ENCODE assay signal across 8 cellular contexts in the genomic region with DNA sequence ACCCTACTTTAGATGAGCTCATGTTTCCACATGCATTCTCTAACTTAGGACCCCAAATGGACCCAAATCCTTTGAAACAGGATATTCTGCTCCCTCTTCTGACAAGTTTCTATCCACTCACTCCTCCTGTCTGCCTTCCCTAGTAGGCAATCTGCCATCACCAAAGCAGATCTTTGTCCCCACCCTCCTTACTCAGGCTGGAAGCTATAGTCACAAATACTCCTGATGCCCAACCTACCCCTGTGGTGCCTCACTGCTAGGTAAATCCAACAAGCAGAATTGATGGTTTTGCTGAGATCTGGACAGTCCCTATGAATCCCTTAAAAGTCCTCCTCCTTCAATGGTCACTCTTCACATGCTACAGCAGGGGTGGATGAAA. TPM values are rescaled to one million over a fixed set of nuclear protein-coding genes. Genes with fewer than 3 reads are reported as not detected.
DNase-seq lines count a peak whose midpoint lies in the region; ATAC-seq, FAIRE-seq and TF ChIP-seq lines count a peak whose summit lies in the region.

No MANE protein-coding gene starts in this region.

- H3K4me1 ChIP-seq in SJSA1 (replicated peaks): peaks cover 50% of the 10 kb centered on the region

- peak; percentile 60 for FAIRE-seq in GM12891 (lab: Jason Lieb, UNC)

- no peak overlapping the region for H3K4me3 ChIP-seq in SJSA1
- peak overlapping the region; percentile 4 for H3K4me3 ChIP-seq in retinal pigment epithelial cell (ENCODE audit: low read length)

- intact Hi-C loops in posterior cingulate gyrus (cut with DNase I): no loop called here

- no peaks in the 10 kb centered on the region for H3K27me3 ChIP-seq in SJSA1 (replicated peaks)

- no peak for DNase-seq in GM12891 (ENCODE audit: insufficient read length, low spot score)
- DNase-seq in SJSA1 (ENCODE audit: low read depth in 1 of 2, low spot score in 2 of 2): no peak
- DNase-seq in fibroblast of the conjunctiva (ENCODE audit: low read depth): peak; percentile 28
- DNase-seq in retinal pigment epithelial cell (ENCODE audit: low read depth): no peak
- no peak for DNase-seq in posterior cingulate gyrus
- no peak for DNase-seq in mucosa of gallbladder (ENCODE audit: low spot score)

- H3K27ac ChIP-seq in SJSA1: peak overlapping the region; percentile 28

- H3K9me3 ChIP-seq in SJSA1 (replicated peaks): no peaks in the 10 kb centered on the region

- H3K36me3 ChIP-seq in SJSA1: peaks cover 19% of the 10 kb centered on the region

- no peak for TF ChIP-seq CTCF in retinal pigment epithelial cell (conservative IDR thresholded peaks at IDR 0.05; ENCODE audit: low read depth, low read length)

- TF ChIP-seq POLR2A in GM12891 (IDR thresholded peaks at IDR 0.05; ENCODE audit: low read depth, low read length): no peak

- ATAC-seq in HG02885 (IDR thresholded peaks at IDR 0.05; ENCODE audit: poor library complexity, unreplicated experiment) (no peak), HG03039 (IDR thresholded peaks at IDR 0.05; ENCODE audit: unreplicated experiment) (no peak)

TF ChIP-seq in GM12891, 5 proteins besides CTCF, POLR2A, EP300 and RAD21:
- TF ChIP-seq POLR2AphosphoS5 (IDR thresholded peaks at IDR 0.05; ENCODE audit: low read depth, low read length): no peak
- TF ChIP-seq SPI1 (IDR thresholded peaks at IDR 0.05; ENCODE audit: low read depth, low read length): no peak
- TF ChIP-seq TAF1 (IDR thresholded peaks at IDR 0.05; ENCODE audit: low read depth, low read length): no peak
- no peak for TF ChIP-seq POU2F2 (IDR thresholded peaks at IDR 0.05; ENCODE audit: low read depth, low read length)
- no peak for TF ChIP-seq PAX5 (IDR thresholded peaks at IDR 0.05; ENCODE audit: insufficient read depth, low read length, severe bottlenecking)
TF ChIP-seq in GM12891: peak in this region for 0.

RNA-seq across cellular contexts. Expression of a gene that starts 21.7 kb away (rescaled TPM):
- polyA plus RNA-seq in GM12891 (2012; ENCODE audit: low read depth, missing spikeins): 65.0 TPM
- 78.5 and 112 TPM in 2 replicates for total RNA-seq in SJSA1 (2014; rRNA removed; shearing (Covaris generic))
- 83.3 TPM for total RNA-seq in mucosa of gallbladder
